ENCODE assay signal across 8 cellular contexts in the genomic region with DNA sequence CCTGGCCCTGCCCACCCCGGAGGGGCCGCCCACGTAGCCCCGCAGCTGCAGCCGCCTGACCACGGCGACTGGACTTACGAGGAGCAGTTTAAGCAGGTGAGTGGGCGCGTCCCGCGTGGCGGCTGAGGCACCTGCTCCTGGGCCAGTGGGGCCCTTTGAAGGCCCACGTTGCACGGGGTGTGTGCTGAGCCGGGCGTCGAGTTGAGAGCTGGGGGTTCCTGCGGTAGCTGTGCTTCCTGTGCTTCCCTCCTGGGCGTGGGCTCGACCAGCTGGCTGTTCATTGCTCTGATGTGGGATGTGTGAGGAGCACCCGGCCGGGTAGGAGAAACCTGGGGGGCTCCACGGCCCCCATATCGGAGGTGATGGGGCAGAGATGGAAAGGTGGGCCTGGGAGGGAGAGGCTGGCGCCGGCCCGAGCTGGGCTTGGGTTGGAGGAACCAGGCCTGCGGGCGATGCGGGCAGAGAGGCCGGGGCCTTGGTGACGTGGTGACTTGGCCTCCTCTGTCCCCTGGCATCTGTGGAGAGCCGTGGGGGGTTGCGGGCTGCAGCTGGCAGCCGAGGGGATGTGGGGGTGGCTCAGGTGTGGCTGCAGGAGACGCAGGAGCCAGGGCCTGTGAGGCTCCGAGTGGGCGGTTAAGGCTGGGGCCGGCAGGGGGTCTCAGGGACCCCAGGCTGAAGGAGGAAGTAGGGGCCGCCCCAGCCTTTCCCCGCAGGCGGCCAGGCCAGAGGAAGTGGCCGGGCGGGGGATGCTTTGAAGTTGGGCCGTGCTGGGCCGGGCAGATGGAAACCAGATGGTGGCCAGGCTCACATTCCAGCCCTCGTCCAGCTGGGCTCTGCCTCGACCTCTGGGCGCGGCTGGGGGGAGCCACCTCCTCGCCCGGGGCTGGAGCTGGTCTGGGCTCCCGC. TPM values are rescaled to one million over a fixed set of nuclear protein-coding genes. Genes with fewer than 3 reads are reported as not detected.
DNase-seq lines count a peak whose midpoint lies in the region; ATAC-seq and TF ChIP-seq lines count a peak whose summit lies in the region.

No MANE protein-coding gene starts in this region.

- WGBS in esophagus squamous epithelium, 2 donors = 27 to 59% methylated on average over 6 to 21 of the region's 54 CpGs

- H3K36me3 ChIP-seq in esophagus squamous epithelium = peaks cover 0 to 22% (median 0%) of the 10 kb centered on the region in 3 donors
- H3K36me3 ChIP-seq in HAP-1 (replicated peaks) = peaks cover 43% of the 10 kb centered on the region

- intact Hi-C loops in activated naive CD4-positive, alpha-beta T cell treated with anti-CD3 and anti-CD28 coated beads for 36 hours (cut with micrococcal nuclease) = no loop called here
- intact Hi-C loops in esophagus squamous epithelium (cut with DNase I) = no loop called here

- peak; percentile 80 for ATAC-seq in activated CD8-positive, alpha-beta T cell treated with anti-CD3 and anti-CD28 coated beads, Interleukin-2, amount 10 ng/mL, durations not matched to agents 7 days and 5 days
- ATAC-seq in omental fat pad (ENCODE audit: low FRiP score) = peak; percentile 12

- H3K27me3 Mint-ChIP-seq in activated naive CD4-positive, alpha-beta T cell treated with anti-CD3 and anti-CD28 coated beads for 36 hours (ENCODE audit: low read depth) = no peaks in the 10 kb centered on the region
- no peaks in the 10 kb centered on the region for H3K27me3 Mint-ChIP-seq in activated CD8-positive, alpha-beta T cell treated with anti-CD3 and anti-CD28 coated beads, Interleukin-2, amount 10 ng/mL, durations not matched to agents 7 days and 5 days (ENCODE audit: low read depth)

- in situ Hi-C loops in HAP-1 (cut with MboI; ENCODE audit: low sequenced_read_pairs) = no loop called here

- peak overlapping the region in 3 of 4 donors; percentile 36 to 73 (median 61) for H3K27ac ChIP-seq in esophagus squamous epithelium

- H3K4me3 ChIP-seq in esophagus squamous epithelium = peak overlapping the region in 2 of 4 donors; percentile 0 to 47
- no peak overlapping the region for H3K4me3 ChIP-seq in HAP-1

- CTCF ChIA-PET in activated naive CD4-positive, alpha-beta T cell treated with anti-CD3 and anti-CD28 coated beads for 36 hours (lab: Charles Lee) = interaction anchor here (1.1 to 1.5 kb wide), 4 partner anchors 9 to 70 kb away, joined by 3 to 8 read pairs (median 4); a partner anchor contains a TSS
- CTCF ChIA-PET in activated CD8-positive, alpha-beta T cell treated with anti-CD3 and anti-CD28 coated beads, Interleukin-2, amount 10 ng/mL, durations not matched to agents 7 days and 5 days (lab: Charles Lee) = interaction anchor here (0.9 to 1.2 kb wide), 4 partner anchors 9 to 69 kb away, joined by 3 to 6 read pairs (median 3); a partner anchor contains a TSS

- H3K27me3 ChIP-seq in esophagus squamous epithelium (no peaks in the 10 kb centered on the region), HAP-1 (ENCODE audit: low read depth) (no peaks in the 10 kb centered on the region)

- H3K9me3 ChIP-seq in esophagus squamous epithelium = no peaks in the 10 kb centered on the region
- H3K9me3 ChIP-seq in HAP-1 = no peaks in the 10 kb centered on the region

- no peak overlapping the region for H3K27ac Mint-ChIP-seq in activated naive CD4-positive, alpha-beta T cell treated with anti-CD3 and anti-CD28 coated beads for 36 hours
- peak overlapping the region; percentile 81 for H3K27ac Mint-ChIP-seq in activated CD8-positive, alpha-beta T cell treated with anti-CD3 and anti-CD28 coated beads, Interleukin-2, amount 10 ng/mL, durations not matched to agents 7 days and 5 days

- TF ChIP-seq POLR2A in esophagus squamous epithelium (IDR thresholded peaks at IDR 0.05) = no peak

- peaks cover 5% of the 10 kb centered on the region for H3K36me3 Mint-ChIP-seq in activated naive CD4-positive, alpha-beta T cell treated with anti-CD3 and anti-CD28 coated beads for 36 hours (ENCODE audit: low read depth)
- H3K36me3 Mint-ChIP-seq in activated CD8-positive, alpha-beta T cell treated with anti-CD3 and anti-CD28 coated beads, Interleukin-2, amount 10 ng/mL, durations not matched to agents 7 days and 5 days (ENCODE audit: low read depth) = peaks cover 28% of the 10 kb centered on the region

- peaks cover 31 to 48% (median 35%) of the 10 kb centered on the region in 3 donors for H3K4me1 ChIP-seq in esophagus squamous epithelium
- no peaks in the 10 kb centered on the region for H3K4me1 ChIP-seq in HAP-1

- TF ChIP-seq CTCF in esophagus squamous epithelium (IDR thresholded peaks at IDR 0.05) (no peak), omental fat pad (IDR thresholded peaks at IDR 0.05) (no peak)

- POLR2A ChIA-PET in activated CD8-positive, alpha-beta T cell treated with anti-CD3 and anti-CD28 coated beads, Interleukin-2, amount 10 ng/mL, durations not matched to agents 7 days and 5 days (lab: Charles Lee) = interaction anchor here (1.0 kb wide), 1 partner anchor 29 kb away, joined by 4 read pairs; no protein-coding TSS in a partner anchor

- H3K9me3 Mint-ChIP-seq in activated naive CD4-positive, alpha-beta T cell treated with anti-CD3 and anti-CD28 coated beads for 36 hours = no peaks in the 10 kb centered on the region
- no peaks in the 10 kb centered on the region for H3K9me3 Mint-ChIP-seq in activated CD8-positive, alpha-beta T cell treated with anti-CD3 and anti-CD28 coated beads, Interleukin-2, amount 10 ng/mL, durations not matched to agents 7 days and 5 days (ENCODE audit: insufficient read depth)

- DNase-seq in activated naive CD4-positive, alpha-beta T cell treated with anti-CD3 and anti-CD28 coated beads for 36 hours = peak; percentile 54
- no peak for DNase-seq in activated naive CD4-positive, alpha-beta T cell treated with Interleukin-2 at 50 U/mL for 16 hours
- DNase-seq in activated CD8-positive, alpha-beta T cell treated with anti-CD3 and anti-CD28 coated beads, Interleukin-2, amount 10 ng/mL, durations not matched to agents 7 days and 5 days = peak; percentile 69
- DNase-seq in esophagus squamous epithelium (lab: John Stamatoyannopoulos, UW) = no peak
- no peak for DNase-seq in omental fat pad (ENCODE audit: low spot score)
- no peak for DNase-seq in HAP-1 (ENCODE audit: low spot score in 2 of 2)
- no peak for DNase-seq in NK-92 treated with Interleukin-12 subunit alpha and Interleukin-12 subunit beta, amount 100 ng/mL, for 24 hours (lab: John Stamatoyannopoulos, UW)
- no peak for DNase-seq in DMS153 (lab: John Stamatoyannopoulos, UW)

- H3K4me3 Mint-ChIP-seq in activated naive CD4-positive, alpha-beta T cell treated with anti-CD3 and anti-CD28 coated beads for 36 hours = peak overlapping the region; percentile 63
- peak overlapping the region; percentile 63 for H3K4me3 Mint-ChIP-seq in activated CD8-positive, alpha-beta T cell treated with anti-CD3 and anti-CD28 coated beads, Interleukin-2, amount 10 ng/mL, durations not matched to agents 7 days and 5 days

- H3K4me1 Mint-ChIP-seq in activated naive CD4-positive, alpha-beta T cell treated with anti-CD3 and anti-CD28 coated beads for 36 hours (ENCODE audit: low read depth) = peaks cover 20% of the 10 kb centered on the region
- H3K4me1 Mint-ChIP-seq in activated CD8-positive, alpha-beta T cell treated with anti-CD3 and anti-CD28 coated beads, Interleukin-2, amount 10 ng/mL, durations not matched to agents 7 days and 5 days (ENCODE audit: low read depth) = peaks cover 29% of the 10 kb centered on the region

RNA-seq across cellular contexts. Expression of a gene that starts 7.1 kb away (rescaled TPM):
- 10 to 100 TPM; 23.1 to 28.4 TPM for total RNA-seq in activated naive CD4-positive, alpha-beta T cell treated with anti-CD3 and anti-CD28 coated beads for 36 hours
- 10 to 100 TPM; 26.7 to 27.7 TPM for total RNA-seq in activated CD8-positive, alpha-beta T cell treated with anti-CD3 and anti-CD28 coated beads, Interleukin-2, amount 10 ng/mL, durations not matched to agents 7 days and 5 days
- 1 to 10 TPM; 3.0 to 6.6 (median 4.7) TPM for total RNA-seq in esophagus squamous epithelium
- 10 to 100 TPM in 2 of 4 donors, 1 to 10 TPM in 2; 3.7 to 15.1 (median 7.7) TPM for total RNA-seq in omental fat pad

RNA-seq across cellular contexts. Expression of a gene that starts 15.8 kb away (rescaled TPM):
- 1 to 10 TPM; 5.3 to 6.6 TPM for total RNA-seq in activated naive CD4-positive, alpha-beta T cell treated with anti-CD3 and anti-CD28 coated beads for 36 hours
- total RNA-seq in activated CD8-positive, alpha-beta T cell treated with anti-CD3 and anti-CD28 coated beads, Interleukin-2, amount 10 ng/mL, durations not matched to agents 7 days and 5 days = 1 to 10 TPM in 1 of 2 experiments, under 1 TPM in 1; 0.55 to 1.1 TPM
- under 1 TPM in 1 of 4 donors, not detected in 3; 0.45 TPM for total RNA-seq in esophagus squamous epithelium
- total RNA-seq in omental fat pad = under 1 TPM in 1 of 4 donors, not detected in 3; 0.24 TPM

RNA-seq across cellular contexts. Expression of a gene that starts 19.9 kb away (rescaled TPM):
- 100 to 1,000 TPM; 111 to 120 TPM for total RNA-seq in activated naive CD4-positive, alpha-beta T cell treated with anti-CD3 and anti-CD28 coated beads for 36 hours
- 10 to 100 TPM; 75.9 to 76.7 TPM for total RNA-seq in activated CD8-positive, alpha-beta T cell treated with anti-CD3 and anti-CD28 coated beads, Interleukin-2, amount 10 ng/mL, durations not matched to agents 7 days and 5 days
- total RNA-seq in esophagus squamous epithelium = 10 to 100 TPM; 42.9 to 83.7 (median 62.4) TPM
- total RNA-seq in omental fat pad = 10 to 100 TPM; 27.1 to 55.2 (median 44.4) TPM

RNA-seq across cellular contexts. Expression of a gene that starts 39.6 kb away (rescaled TPM):
- total RNA-seq in activated naive CD4-positive, alpha-beta T cell treated with anti-CD3 and anti-CD28 coated beads for 36 hours = not detected
- total RNA-seq in activated CD8-positive, alpha-beta T cell treated with anti-CD3 and anti-CD28 coated beads, Interleukin-2, amount 10 ng/mL, durations not matched to agents 7 days and 5 days = not detected
- total RNA-seq in esophagus squamous epithelium (not detected), omental fat pad (not detected)

RNA-seq across cellular contexts. Expression of a gene that starts 39.9 kb away (rescaled TPM):
- total RNA-seq in activated naive CD4-positive, alpha-beta T cell treated with anti-CD3 and anti-CD28 coated beads for 36 hours = 10 to 100 TPM; 61.3 to 68.1 TPM
- 10 to 100 TPM; 55.9 to 60.4 TPM for total RNA-seq in activated CD8-positive, alpha-beta T cell treated with anti-CD3 and anti-CD28 coated beads, Interleukin-2, amount 10 ng/mL, durations not matched to agents 7 days and 5 days
- total RNA-seq in esophagus squamous epithelium (10 to 100 TPM; 23.7 to 64.9 (median 32.5) TPM), omental fat pad (10 to 100 TPM; 20.1 to 34.0 (median 24.5) TPM)

Comparison
In these comparisons a context has a peak if more than half of its experiments do, and no peak if none do; other contexts are left out.
1. DNase-seq: peak in activated naive CD4-positive, alpha-beta T cell treated with anti-CD3 and anti-CD28 coated beads for 36 hours (single experiment) and activated CD8-positive, alpha-beta T cell treated with anti-CD3 and anti-CD28 coated beads, Interleukin-2, amount 10 ng/mL, durations not matched to agents 7 days and 5 days (single experiment); none in activated naive CD4-positive, alpha-beta T cell treated with Interleukin-2 at 50 U/mL for 16 hours (single experiment), esophagus squamous epithelium (single experiment), omental fat pad (single experiment), HAP-1 (0 of 2), NK-92 treated with Interleukin-12 subunit alpha and Interleukin-12 subunit beta, amount 100 ng/mL, for 24 hours (single experiment) and DMS153 (single experiment).